ENCODE assay signal across 4 cellular contexts in genomic region chr2:63898839-63899238, GRCh38.
TF ChIP-seq lines count a peak whose summit lies in the region.

No MANE protein-coding gene starts in this region.

TF ChIP-seq in SK-N-SH treated with all-trans-retinoic acid at 6 μM for 48 hours, 23 proteins besides CTCF, POLR2A, EP300 and RAD21:
- TF ChIP-seq ZFP3 (CRISPR knock-in tag; IDR thresholded peaks at IDR 0.05): no peak
- no peak for TF ChIP-seq CREB5 (CRISPR knock-in tag; IDR thresholded peaks at IDR 0.05; ENCODE audit: low read depth)
- TF ChIP-seq POU6F1 (CRISPR knock-in tag; IDR thresholded peaks at IDR 0.05; ENCODE audit: borderline replicate concordance, low read depth): no peak
- no peak for TF ChIP-seq ESRRG (CRISPR knock-in tag; IDR thresholded peaks at IDR 0.05)
- TF ChIP-seq TCF4 (CRISPR knock-in tag; IDR thresholded peaks at IDR 0.05; ENCODE audit: borderline replicate concordance): no peak
- no peak for TF ChIP-seq PPARA (CRISPR knock-in tag; IDR thresholded peaks at IDR 0.05; ENCODE audit: borderline replicate concordance)
- TF ChIP-seq GLIS3 (CRISPR knock-in tag; IDR thresholded peaks at IDR 0.05): no peak
- no peak for TF ChIP-seq ARNTL (CRISPR knock-in tag; IDR thresholded peaks at IDR 0.05; ENCODE audit: borderline replicate concordance, low read depth)

TF ChIP-seq in SK-N-SH, 30 proteins besides CTCF, POLR2A, EP300 and RAD21:
- TF ChIP-seq USF1 (IDR thresholded peaks at IDR 0.05; ENCODE audit: borderline replicate concordance, low read depth): no peak
- no peak for TF ChIP-seq MEF2A (IDR thresholded peaks at IDR 0.05; ENCODE audit: borderline replicate concordance, low read depth)
- no peak for TF ChIP-seq NFIC (IDR thresholded peaks at IDR 0.05; ENCODE audit: borderline replicate concordance)
- TF ChIP-seq ZBTB33 (IDR thresholded peaks at IDR 0.05; ENCODE audit: borderline replicate concordance, low read depth): no peak

TF ChIP-seq in A549, 52 proteins besides CTCF, POLR2A, EP300 and RAD21:
- TF ChIP-seq ATOH8 (CRISPR knock-in tag; IDR thresholded peaks at IDR 0.05; ENCODE audit: low read depth) (no peak), MAFK (IDR thresholded peaks at IDR 0.05; ENCODE audit: partially characterized antibody) (peak; percentile 47)

TF ChIP-seq in HepG2, 621 proteins besides CTCF, POLR2A, EP300 and RAD21:
- TF ChIP-seq ELF3 (CRISPR knock-in tag; IDR thresholded peaks at IDR 0.05) (no peak), ZMAT5 (CRISPR knock-in tag; IDR thresholded peaks at IDR 0.05; ENCODE audit: borderline replicate concordance, low read depth) (no peak), ZNF18 (CRISPR knock-in tag; IDR thresholded peaks at IDR 0.05; ENCODE audit: insufficient replicate concordance) (no peak), MEIS1 (CRISPR knock-in tag; IDR thresholded peaks at IDR 0.05; ENCODE audit: borderline replicate concordance) (no peak), MAFF (IDR thresholded peaks at IDR 0.05; ENCODE audit: low read depth, low read length) (peak; percentile 47; the same call in 1 of the 2 replicates), MAFK (conservative IDR thresholded peaks at IDR 0.05 in 1 of 2, IDR thresholded peaks at IDR 0.05 in 1 of 2; ENCODE audit: low read length in 2 of 2) (peak; percentile 39 to 67), XRCC5 (optimal IDR thresholded peaks at IDR 0.05; ENCODE audit: low read length) (no peak)
